In the genomic region with DNA sequence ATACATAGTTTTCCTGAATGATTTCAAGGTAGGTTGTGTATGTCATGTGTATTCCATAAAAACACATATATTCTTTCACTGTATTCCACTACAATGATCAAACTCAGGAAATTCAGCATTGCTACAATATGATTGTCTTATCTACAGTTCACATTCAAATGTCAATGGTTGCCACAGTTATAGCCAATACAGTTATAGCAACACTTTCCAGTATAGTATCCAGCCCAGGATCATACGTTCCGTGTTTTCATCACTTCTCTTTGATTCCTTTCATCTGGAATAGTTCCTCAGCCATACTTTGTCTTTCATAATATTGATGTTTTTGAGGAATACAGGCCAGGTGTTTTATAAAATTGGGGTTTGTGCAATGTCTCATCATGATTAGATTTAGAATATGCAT, we compare ENCODE assay signal across 21 cellular contexts. TPM values are rescaled to one million over a fixed set of nuclear protein-coding genes. Genes with fewer than 3 reads are reported as not detected.
"Had no signal": no experiment of that assay in that cellular context is flagged by ENCODE, and none has a peak within 500 bp of the region (broad histone marks: within the 10 kb centered on the region; RNA-seq: fewer than 3 reads in every experiment).

No MANE protein-coding gene starts in this region.

- H3K27me3 Mint-ChIP-seq: activated naive CD8-positive, alpha-beta T cell treated with anti-CD3 and anti-CD28 coated beads for 36 hours had no signal

- H3K9me3 ChIP-seq: gastroesophageal sphincter, heart left ventricle, lower lobe of right lung, right atrium auricular region, thyroid gland had no signal

- H3K36me3 Mint-ChIP-seq: activated naive CD8-positive, alpha-beta T cell treated with anti-CD3 and anti-CD28 coated beads for 36 hours; immature natural killer cell had no signal

- H3K4me3 Mint-ChIP-seq: activated naive CD8-positive, alpha-beta T cell treated with anti-CD3 and anti-CD28 coated beads for 36 hours; endodermal cell; immature natural killer cell; neural crest cell had no signal

- H3K4me3 ChIP-seq: gastroesophageal sphincter, heart left ventricle, lower lobe of right lung, right atrium auricular region, thyroid gland had no signal

- H3K36me3 ChIP-seq: gastroesophageal sphincter, heart left ventricle, lower lobe of right lung, right atrium auricular region, thyroid gland had no signal

- H3K27me3 ChIP-seq: heart left ventricle, right atrium auricular region, thyroid gland had no signal

- ATAC-seq: gastroesophageal sphincter had no signal

- H3K27ac Mint-ChIP-seq: activated naive CD8-positive, alpha-beta T cell treated with anti-CD3 and anti-CD28 coated beads for 36 hours; endodermal cell; immature natural killer cell; progenitor cell of endocrine pancreas had no signal

- DNase-seq: activated CD4-positive, alpha-beta T cell treated with anti-CD3 and anti-CD28 coated beads, Interleukin-2, amount 50 U/mL, for 4 hours; activated gamma-delta T cell treated with Interleukin-2 at 50 U/mL for 16 hours; activated naive CD8-positive, alpha-beta T cell treated with anti-CD3 and anti-CD28 coated beads for 36 hours; amniotic stem cell; heart left ventricle; immature natural killer cell; lower lobe of right lung; stimulated activated CD4-positive, alpha-beta T cell treated with anti-CD3 and anti-CD28 coated beads, Interleukin-12 subunit alpha, Interleukin-12 subunit beta, amount 100 ng/mL, for 4 hours; stimulated activated CD4-positive, alpha-beta T cell treated with anti-CD3 and anti-CD28 coated beads, Interleukin-1b, Interleukin-23, amount 100 ng/mL, for 48 hours; stimulated activated naive CD4-positive, alpha-beta T cell treated with Interleukin-2 at 50 U/mL for 16 hours had no signal

- H3K9me3 Mint-ChIP-seq: activated naive CD8-positive, alpha-beta T cell treated with anti-CD3 and anti-CD28 coated beads for 36 hours; neural crest cell had no signal

RNA-seq across cellular contexts. Expression of gene OR2S2, which starts 9.5 kb away (rescaled TPM):
- total RNA-seq: activated CD8-positive, alpha-beta memory T cell treated with anti-CD3 and anti-CD28 coated beads for 36 hours; activated naive CD8-positive, alpha-beta T cell treated with anti-CD3 and anti-CD28 coated beads for 36 hours; endodermal cell; gastroesophageal sphincter; heart left ventricle; lower lobe of right lung; myocyte; neural crest cell; progenitor cell of endocrine pancreas; right atrium auricular region; subcutaneous adipose tissue; T-helper 2 cell treated with Interferon-gamma antibody and Interleukin-4, amounts not matched to agents 100 ng/mL and 5 ng/mL, for 36 hours; thyroid gland had no signal
- polyA plus RNA-seq: esophagus, heart left ventricle, immature natural killer cell had no signal

RNA-seq across cellular contexts. Expression of gene SPAAR, which starts 39.2 kb away (rescaled TPM):
- total RNA-seq: activated CD8-positive, alpha-beta memory T cell treated with anti-CD3 and anti-CD28 coated beads for 36 hours; activated naive CD8-positive, alpha-beta T cell treated with anti-CD3 and anti-CD28 coated beads for 36 hours; myocyte; neural crest cell; progenitor cell of endocrine pancreas; T-helper 2 cell treated with Interferon-gamma antibody and Interleukin-4, amounts not matched to agents 100 ng/mL and 5 ng/mL, for 36 hours had no signal
- polyA plus RNA-seq: immature natural killer cell had no signal

RNA-seq across cellular contexts. Expression of gene HRCT1, which starts 42.4 kb away (rescaled TPM):
- total RNA-seq: activated CD8-positive, alpha-beta memory T cell treated with anti-CD3 and anti-CD28 coated beads for 36 hours; activated naive CD8-positive, alpha-beta T cell treated with anti-CD3 and anti-CD28 coated beads for 36 hours; endodermal cell; neural crest cell; progenitor cell of endocrine pancreas; T-helper 2 cell treated with Interferon-gamma antibody and Interleukin-4, amounts not matched to agents 100 ng/mL and 5 ng/mL, for 36 hours had no signal
- polyA plus RNA-seq: immature natural killer cell had no signal
